ENCODE assay signal across 18 cellular contexts in genomic region chr17:76751416-76751993, GRCh38.
"Had no signal": no experiment of that assay in that cellular context is flagged by ENCODE, and none has a peak within 500 bp of the region (broad histone marks: within the 10 kb centered on the region; RNA-seq: fewer than 3 reads in every experiment).

No MANE protein-coding gene starts in this region.

- H3K9me3 ChIP-seq: esophagus squamous epithelium, heart right ventricle, left lung, mucosa of descending colon, ovary, sigmoid colon, stomach, upper lobe of left lung had no signal

- H3K9me3 Mint-ChIP-seq: activated T-helper 2 cell treated with anti-CD3 and anti-CD28 coated beads, Interferon-gamma antibody, Interleukin-2, Interleukin-4, amounts not matched to agents 10 μg/mL and 5 μg/mL and 100 μg/mL, durations not matched to agents 14 hours and 24 hours and 36 hours; dendritic cell treated with granulocyte-macrophage colony-stimulating factor and Interleukin-4, amounts not matched to agents 40 ng/mL and 50 ng/mL, for 4 days; memory B cell; naive B cell; stimulated activated effector memory CD8-positive, alpha-beta T cell treated with anti-CD3 and anti-CD28 coated beads, Interleukin-12 subunit alpha, Interleukin-12 subunit beta, amount 100 ng/mL, for 72 hours had no signal

- DNase-seq: activated CD4-positive, alpha-beta T cell treated with anti-CD3 and anti-CD28 coated beads, Interleukin-2, amount 50 U/mL, for 1 hour; activated naive CD4-positive, alpha-beta T cell treated with Interleukin-2 at 50 U/mL for 16 hours; activated T-cell treated with anti-CD3 and anti-CD28 coated beads for 4 hours; effector CD8-positive, alpha-beta T cell; esophagus squamous epithelium; heart right ventricle; left lung; mucosa of descending colon; naive B cell; ovary; sigmoid colon; stimulated activated CD4-positive, alpha-beta T cell treated with anti-CD3 and anti-CD28 coated beads, Interleukin-4, amount 100 ng/mL, for 24 hours; stomach; upper lobe of left lung had no signal

- H3K27ac Mint-ChIP-seq: dendritic cell treated with granulocyte-macrophage colony-stimulating factor and Interleukin-4, amounts not matched to agents 40 ng/mL and 50 ng/mL, for 4 days; memory B cell had no signal

- H3K36me3 ChIP-seq: ovary had no signal

- H3K4me3 Mint-ChIP-seq: dendritic cell treated with granulocyte-macrophage colony-stimulating factor and Interleukin-4, amounts not matched to agents 40 ng/mL and 50 ng/mL, for 4 days; memory B cell; naive B cell had no signal

- H3K27me3 ChIP-seq: esophagus squamous epithelium, heart right ventricle, left lung, ovary, sigmoid colon, stomach, upper lobe of left lung had no signal

- H3K27me3 Mint-ChIP-seq: dendritic cell treated with granulocyte-macrophage colony-stimulating factor and Interleukin-4, amounts not matched to agents 40 ng/mL and 50 ng/mL, for 4 days; memory B cell; naive B cell had no signal

- H3K4me1 ChIP-seq: left lung, sigmoid colon had no signal

- H3K4me3 ChIP-seq: esophagus squamous epithelium, heart right ventricle, left lung, mucosa of descending colon, ovary, sigmoid colon, stomach, upper lobe of left lung had no signal

- ATAC-seq: heart right ventricle had no signal

- H3K27ac ChIP-seq: left lung, ovary, sigmoid colon had no signal
